Comparison of ENCODE assay signal across 7 cellular contexts in genomic region chr6:36340671-36341454, GRCh38. TPM values are rescaled to one million over a fixed set of nuclear protein-coding genes. Genes with fewer than 3 reads are reported as not detected.
DNase-seq lines count a peak whose midpoint lies in the region; ATAC-seq and TF ChIP-seq lines count a peak whose summit lies in the region.

No MANE protein-coding gene starts in this region.

- no peaks in the 10 kb centered on the region for H3K36me3 ChIP-seq in left lung

- H3K36me3 Mint-ChIP-seq in activated CD4-positive, alpha-beta T cell treated with anti-CD3 and anti-CD28 coated beads, Interleukin-2, amount 10 ng/mL, durations not matched to agents 24 days and 14 days (ENCODE audit: low read depth), result no peaks in the 10 kb centered on the region

- H3K9me3 Mint-ChIP-seq in activated CD4-positive, alpha-beta T cell treated with anti-CD3 and anti-CD28 coated beads, Interleukin-2, amount 10 ng/mL, durations not matched to agents 24 days and 14 days, result no peaks in the 10 kb centered on the region

- H3K27me3 Mint-ChIP-seq in activated CD4-positive, alpha-beta T cell treated with anti-CD3 and anti-CD28 coated beads, Interleukin-2, amount 10 ng/mL, durations not matched to agents 24 days and 14 days, result peaks cover 35% of the 10 kb centered on the region

- ATAC-seq in left lung, result peak; percentile 96
- ATAC-seq in GM18520 (IDR thresholded peaks at IDR 0.05; ENCODE audit: unreplicated experiment), result no peak

- intact Hi-C loops in activated CD4-positive, alpha-beta T cell treated with anti-CD3 and anti-CD28 coated beads, Interleukin-2, amount 10 ng/mL, durations not matched to agents 24 days and 14 days (cut with micrococcal nuclease), result loop anchor here (1.0 kb wide), 1 partner anchor 19 kb away; no protein-coding TSS in a partner anchor
- intact Hi-C loops in left lung (cut with DNase I), result no loop called here

- no peak overlapping the region for H3K27ac Mint-ChIP-seq in activated CD4-positive, alpha-beta T cell treated with anti-CD3 and anti-CD28 coated beads, Interleukin-2, amount 10 ng/mL, durations not matched to agents 24 days and 14 days

- in situ Hi-C loops in GM13977 (cut with MboI; ENCODE audit: low pct_unique_long_range_greater_than_20kb, low sequenced_read_pairs, unreplicated experiment), result loop anchor here (10.0 kb wide), 1 partner anchor 216 kb away; no protein-coding TSS in a partner anchor

- H3K27ac ChIP-seq in coronary artery, result peak overlapping the region; percentile 57 to 81
- no peak overlapping the region for H3K27ac ChIP-seq in left lung

- H3K9me3 ChIP-seq in left lung, result no peaks in the 10 kb centered on the region

- H3K27me3 ChIP-seq in left lung, result peaks cover 0 to 23% of the 10 kb centered on the region in 2 donors

- peaks cover 8% of the 10 kb centered on the region in 2 donors for H3K4me1 ChIP-seq in left lung

- DNase-seq in GM13977 (ENCODE audit: low spot score) (peak; percentile 78), NCI-H1092 treated with DMSO at 0.1 percent for 48 hours (lab: John Stamatoyannopoulos, UW) (peak; percentile 30), coronary artery (ENCODE audit: low spot score) (peak; percentile 81), left lung (peak; percentile 79 to 95)
- DNase-seq in activated CD4-positive, alpha-beta T cell treated with anti-CD3 and anti-CD28 coated beads, Interleukin-2, amount 10 ng/mL, durations not matched to agents 24 days and 14 days, result peak; percentile 92
- peak; percentile 79 to 80 for DNase-seq in stimulated activated CD4-positive, alpha-beta T cell treated with anti-CD3 and anti-CD28 coated beads, Interleukin-2, amount 100 ng/mL, for 48 hours

- H3K4me3 Mint-ChIP-seq in activated CD4-positive, alpha-beta T cell treated with anti-CD3 and anti-CD28 coated beads, Interleukin-2, amount 10 ng/mL, durations not matched to agents 24 days and 14 days, result peak overlapping the region; percentile 23

- H3K4me3 ChIP-seq in coronary artery (peak overlapping the region; percentile 61), left lung (no peak overlapping the region)

- H3K4me1 Mint-ChIP-seq in activated CD4-positive, alpha-beta T cell treated with anti-CD3 and anti-CD28 coated beads, Interleukin-2, amount 10 ng/mL, durations not matched to agents 24 days and 14 days, result peaks cover 14% of the 10 kb centered on the region

- TF ChIP-seq CTCF in GM13977 (IDR thresholded peaks at IDR 0.05; ENCODE audit: extremely low read depth, insufficient read depth, missing control alignments), result peak; percentile 94
- TF ChIP-seq CTCF in coronary artery (IDR thresholded peaks at IDR 0.05), result peak; percentile 94
- TF ChIP-seq CTCF in left lung (IDR thresholded peaks at IDR 0.05), result peak; percentile 98 to 99

RNA-seq across cellular contexts. Expression of gene BNIP5, which starts 4.2 kb away (rescaled TPM):
- not detected in 2 replicates for total RNA-seq in activated CD4-positive, alpha-beta T cell treated with anti-CD3 and anti-CD28 coated beads, Interleukin-2, amount 10 ng/mL, durations not matched to agents 24 days and 14 days
- under 1 TPM in 1 of 2 donors, not detected in 1; 0.26 TPM for total RNA-seq in left lung

RNA-seq across cellular contexts. Expression of gene ETV7, which starts 46.6 kb away (rescaled TPM):
- 0.54 and 0.57 TPM in 2 replicates for total RNA-seq in activated CD4-positive, alpha-beta T cell treated with anti-CD3 and anti-CD28 coated beads, Interleukin-2, amount 10 ng/mL, durations not matched to agents 24 days and 14 days
- total RNA-seq in left lung, result 1 to 10 TPM; 5.3 to 5.6 TPM

Comparison
In these comparisons a context has a peak if more than half of its experiments do, and no peak if none do; other contexts are left out.
1. DNase-seq: peak in every context shown above with its lines; median percentile 92 in activated CD4-positive, alpha-beta T cell treated with anti-CD3 and anti-CD28 coated beads, Interleukin-2, amount 10 ng/mL, durations not matched to agents 24 days and 14 days; 87 in left lung; 81 in coronary artery; 80 in stimulated activated CD4-positive, alpha-beta T cell treated with anti-CD3 and anti-CD28 coated beads, Interleukin-2, amount 100 ng/mL, for 48 hours; 78 in GM13977; 30 in NCI-H1092 treated with DMSO at 0.1 percent for 48 hours.
2. H3K27ac ChIP-seq: peak in coronary artery (2 of 2); none in left lung (0 of 2).
3. Peak in every context shown above with its lines, with median percentiles within 50 percentile points of each other: CTCF ChIP-seq.